ENCODE assay signal across 8 cellular contexts in genomic region chr5:373710-374602, GRCh38. TPM values are rescaled to one million over a fixed set of nuclear protein-coding genes. Genes with fewer than 3 reads are reported as not detected.
DNase-seq lines count a peak whose midpoint lies in the region; ATAC-seq, FAIRE-seq and TF ChIP-seq lines count a peak whose summit lies in the region.

No MANE protein-coding gene starts in this region.

- DNase-seq in NCI-H1694 (lab: John Stamatoyannopoulos, UW) (peak; percentile 10), NCI-H1694 treated with DMSO at 0.1 percent for 48 hours (lab: John Stamatoyannopoulos, UW) (no peak), HTR-8/SVneo (ENCODE audit: insufficient read length, low spot score) (peak; percentile 84), T-cell (peak in 30 of 34 experiments; percentile 11 to 70 (median 32)), astrocyte of the cerebellum (ENCODE audit: low read depth) (no peak), islet precursor cell (peak; percentile 47)
- DNase-seq in stimulated activated CD4-positive, alpha-beta T cell treated with anti-CD3 and anti-CD28 coated beads, TNF-alpha, amount 100 ng/mL, for 1 hour (ENCODE audit: low read depth in 3 of 3, low spot score in 1 of 3): peak in 2 of 3 donors; percentile 24 to 85

- peaks cover 7 to 26% of the 10 kb centered on the region in 2 donors for H3K27me3 Mint-ChIP-seq in T-cell

- H3K4me3 ChIP-seq in astrocyte of the cerebellum (ENCODE audit: low read depth, low read length): peak overlapping the region; percentile 31

- peak; percentile 95 for FAIRE-seq in HTR-8/SVneo (lab: Jason Lieb, UNC)

- no peaks in the 10 kb centered on the region for H3K36me3 Mint-ChIP-seq in T-cell

- H3K4me3 Mint-ChIP-seq in T-cell: peak overlapping the region; percentile 50 to 53 (median 51)

- H3K9me3 Mint-ChIP-seq in T-cell: no peaks in the 10 kb centered on the region

- in situ Hi-C loops in astrocyte of the cerebellum (cut with HindIII; ENCODE audit: low sequenced_read_pairs): no loop called here

- CTCF ChIA-PET in T-cell (lab: Charles Lee): no interaction called here

- POLR2A ChIA-PET in T-cell (lab: Charles Lee): no interaction called here

- peak; percentile 72 to 84 (median 76) for ATAC-seq in T-cell (replicated peaks in 1 of 4)
- ATAC-seq in GM18520 (IDR thresholded peaks at IDR 0.05; ENCODE audit: unreplicated experiment): no peak

- TF ChIP-seq CTCF in astrocyte of the cerebellum (IDR thresholded peaks at IDR 0.05; ENCODE audit: low read depth, low read length, missing control alignments): no peak

- peak overlapping the region in 1 of 2 donors; percentile 69 for H3K27ac Mint-ChIP-seq in T-cell

- H3K4me1 Mint-ChIP-seq in T-cell: peaks cover 9 to 22% (median 20%) of the 10 kb centered on the region in 3 donors

RNA-seq across cellular contexts. Expression of gene AHRR, which starts 52.4 kb away (rescaled TPM):
- 10 to 100 TPM in 1 of 5 donors, 1 to 10 TPM in 3, under 1 TPM in 1; 0.55 to 13.5 (median 3.4) TPM for total RNA-seq in T-cell

Comparison
In these comparisons a context has a peak if more than half of its experiments do, and no peak if none do; other contexts are left out.
1. DNase-seq: peak in NCI-H1694 (single experiment), HTR-8/SVneo (single experiment), T-cell (30 of 34), islet precursor cell (single experiment) and stimulated activated CD4-positive, alpha-beta T cell treated with anti-CD3 and anti-CD28 coated beads, TNF-alpha, amount 100 ng/mL, for 1 hour (2 of 3); none in NCI-H1694 treated with DMSO at 0.1 percent for 48 hours (single experiment) and astrocyte of the cerebellum (single experiment).